In genomic region chr2:86649119-86649947, GRCh38 we compare ENCODE assay signal across 1 cellular context.
TF ChIP-seq lines count a peak whose summit lies in the region.

No MANE protein-coding gene starts in this region.

TF ChIP-seq in HepG2, 621 proteins besides CTCF, POLR2A, EP300 and RAD21 (continued from another document):
- TF ChIP-seq TFDP1 (CRISPR knock-in tag; IDR thresholded peaks at IDR 0.05; ENCODE audit: borderline replicate concordance): no peak; the same call in 1 of the 2 replicates
- TF ChIP-seq UBTF (CRISPR knock-in tag; IDR thresholded peaks at IDR 0.05): no peak
- TF ChIP-seq POLR2G (IDR thresholded peaks at IDR 0.05; ENCODE audit: low read depth, low read length): peak; percentile 49; the same call in 1 of the 2 replicates
- peak; percentile 94 for TF ChIP-seq ZNF644 (CRISPR knock-in tag; IDR thresholded peaks at IDR 0.05; ENCODE audit: low read depth)
- no peak for TF ChIP-seq ZMAT5 (CRISPR knock-in tag; IDR thresholded peaks at IDR 0.05; ENCODE audit: borderline replicate concordance, low read depth)
- TF ChIP-seq E2F5 (CRISPR knock-in tag; conservative IDR thresholded peaks at IDR 0.05): no peak
- TF ChIP-seq JARID2 (CRISPR knock-in tag; IDR thresholded peaks at IDR 0.05; ENCODE audit: insufficient replicate concordance): no peak
- no peak for TF ChIP-seq ZNF558 (CRISPR knock-in tag; IDR thresholded peaks at IDR 0.05; ENCODE audit: borderline replicate concordance)
- TF ChIP-seq, protein P1, sequence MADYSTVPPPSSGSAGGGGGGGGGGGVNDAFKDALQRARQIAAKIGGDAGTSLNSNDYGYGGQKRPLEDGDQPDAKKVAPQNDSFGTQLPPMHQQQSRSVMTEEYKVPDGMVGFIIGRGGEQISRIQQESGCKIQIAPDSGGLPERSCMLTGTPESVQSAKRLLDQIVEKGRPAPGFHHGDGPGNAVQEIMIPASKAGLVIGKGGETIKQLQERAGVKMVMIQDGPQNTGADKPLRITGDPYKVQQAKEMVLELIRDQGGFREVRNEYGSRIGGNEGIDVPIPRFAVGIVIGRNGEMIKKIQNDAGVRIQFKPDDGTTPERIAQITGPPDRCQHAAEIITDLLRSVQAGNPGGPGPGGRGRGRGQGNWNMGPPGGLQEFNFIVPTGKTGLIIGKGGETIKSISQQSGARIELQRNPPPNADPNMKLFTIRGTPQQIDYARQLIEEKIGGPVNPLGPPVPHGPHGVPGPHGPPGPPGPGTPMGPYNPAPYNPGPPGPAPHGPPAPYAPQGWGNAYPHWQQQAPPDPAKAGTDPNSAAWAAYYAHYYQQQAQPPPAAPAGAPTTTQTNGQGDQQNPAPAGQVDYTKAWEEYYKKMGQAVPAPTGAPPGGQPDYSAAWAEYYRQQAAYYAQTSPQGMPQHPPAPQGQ (CRISPR knock-in tag; IDR thresholded peaks at IDR 0.05; ENCODE audit: borderline replicate concordance): no peak
- TF ChIP-seq ZNF18 (CRISPR knock-in tag; IDR thresholded peaks at IDR 0.05; ENCODE audit: insufficient replicate concordance): no peak
- TF ChIP-seq ZNF253 (CRISPR knock-in tag; IDR thresholded peaks at IDR 0.05; ENCODE audit: borderline replicate concordance): no peak
- no peak for TF ChIP-seq ZNF232 (CRISPR knock-in tag; IDR thresholded peaks at IDR 0.05; ENCODE audit: borderline replicate concordance)
- no peak for TF ChIP-seq ZNF569 (CRISPR knock-in tag; IDR thresholded peaks at IDR 0.05; ENCODE audit: borderline replicate concordance)
TF ChIP-seq in HepG2: peak in this region for 95.
